Comparison of ENCODE assay signal across 1 cellular context in the genomic region with DNA sequence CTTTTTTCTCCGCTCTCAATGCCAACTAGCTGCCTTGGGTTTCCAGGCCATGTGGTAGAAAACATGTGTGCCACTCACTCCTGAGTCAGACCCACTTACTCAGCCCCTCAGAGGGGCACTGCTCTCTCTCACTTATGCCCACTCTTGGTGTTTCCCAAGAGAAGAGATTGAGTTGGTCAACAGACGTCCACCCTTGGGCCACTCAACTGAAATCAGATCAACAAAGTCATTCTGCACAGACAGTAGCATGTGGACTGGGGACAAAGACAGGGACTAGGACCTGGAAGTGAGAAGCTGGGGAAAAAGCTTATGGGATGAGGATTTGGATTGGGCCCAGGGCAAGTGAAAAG.
TF ChIP-seq lines count a peak whose summit lies in the region.

No MANE protein-coding gene starts in this region.

TF ChIP-seq in IMR-90, 13 proteins besides CTCF, POLR2A, EP300 and RAD21 (continued from another document):
- TF ChIP-seq, protein P1, sequence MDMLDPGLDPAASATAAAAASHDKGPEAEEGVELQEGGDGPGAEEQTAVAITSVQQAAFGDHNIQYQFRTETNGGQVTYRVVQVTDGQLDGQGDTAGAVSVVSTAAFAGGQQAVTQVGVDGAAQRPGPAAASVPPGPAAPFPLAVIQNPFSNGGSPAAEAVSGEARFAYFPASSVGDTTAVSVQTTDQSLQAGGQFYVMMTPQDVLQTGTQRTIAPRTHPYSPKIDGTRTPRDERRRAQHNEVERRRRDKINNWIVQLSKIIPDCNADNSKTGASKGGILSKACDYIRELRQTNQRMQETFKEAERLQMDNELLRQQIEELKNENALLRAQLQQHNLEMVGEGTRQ (IDR thresholded peaks at IDR 0.05; ENCODE audit: low read depth, low read length) = no peak
- TF ChIP-seq MAZ (IDR thresholded peaks at IDR 0.05; ENCODE audit: borderline replicate concordance, low read depth, low read length) = no peak
- TF ChIP-seq, protein P2, sequence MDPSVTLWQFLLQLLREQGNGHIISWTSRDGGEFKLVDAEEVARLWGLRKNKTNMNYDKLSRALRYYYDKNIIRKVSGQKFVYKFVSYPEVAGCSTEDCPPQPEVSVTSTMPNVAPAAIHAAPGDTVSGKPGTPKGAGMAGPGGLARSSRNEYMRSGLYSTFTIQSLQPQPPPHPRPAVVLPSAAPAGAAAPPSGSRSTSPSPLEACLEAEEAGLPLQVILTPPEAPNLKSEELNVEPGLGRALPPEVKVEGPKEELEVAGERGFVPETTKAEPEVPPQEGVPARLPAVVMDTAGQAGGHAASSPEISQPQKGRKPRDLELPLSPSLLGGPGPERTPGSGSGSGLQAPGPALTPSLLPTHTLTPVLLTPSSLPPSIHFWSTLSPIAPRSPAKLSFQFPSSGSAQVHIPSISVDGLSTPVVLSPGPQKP (IDR thresholded peaks at IDR 0.05; ENCODE audit: borderline replicate concordance, low read depth, low read length) = no peak
TF ChIP-seq in IMR-90: peak in this region for 0.
